ENCODE assay signal across 39 cellular contexts in the genomic region with DNA sequence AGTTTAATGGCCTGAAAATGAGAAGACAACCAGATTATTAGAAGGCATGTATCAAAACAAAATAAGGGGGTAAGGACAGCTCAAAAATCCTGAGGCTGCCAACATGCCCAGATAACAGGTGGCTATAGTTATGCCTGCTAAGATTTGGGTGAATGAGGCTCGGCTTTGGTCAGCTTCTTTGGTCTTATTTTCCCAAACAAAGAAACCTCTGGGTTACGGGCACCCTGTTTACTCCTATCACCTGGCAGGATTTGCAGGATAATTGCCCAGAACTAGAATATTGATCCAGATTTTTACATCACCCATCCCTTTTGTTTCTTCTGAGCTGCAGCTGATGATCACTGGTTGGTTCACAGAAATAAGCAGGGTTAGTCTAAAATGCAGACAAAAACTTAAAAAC.
"Had no signal": no experiment of that assay in that cellular context is flagged by ENCODE, and none has a peak within 500 bp of the region (broad histone marks: within the 10 kb centered on the region; RNA-seq: fewer than 3 reads in every experiment).

No MANE protein-coding gene starts in this region.

- H3K27me3 ChIP-seq: adrenal gland, ascending aorta, body of pancreas, brain microvascular endothelial cell, breast epithelium, cardiac muscle cell had no signal

- FAIRE-seq: astrocyte, bronchial epithelial cell had no signal

- H3K4me1 ChIP-seq: adrenal gland, ascending aorta, breast epithelium had no signal

- H3K9me3 ChIP-seq: body of pancreas had no signal

- H3K27ac ChIP-seq: adrenal gland, ascending aorta, brain microvascular endothelial cell, breast epithelium, cardiac muscle cell had no signal

- H3K4me3 ChIP-seq: adrenal gland, ascending aorta, body of pancreas, breast epithelium, cardiac muscle cell had no signal

- H3K4me1 Mint-ChIP-seq: brain; central memory CD8-positive, alpha-beta T cell had no signal

- H3K27me3 Mint-ChIP-seq: activated naive CD4-positive, alpha-beta T cell treated with anti-CD3 and anti-CD28 coated beads, Interleukin-2, amount 10 ng/mL, durations not matched to agents 7 days and 5 days; activated naive CD4-positive, alpha-beta T cell treated with anti-CD3 and anti-CD28 coated beads, Interleukin-2, amount 50 U/mL, for 24 hours; activated naive CD8-positive, alpha-beta T cell treated with anti-CD3 and anti-CD28 coated beads for 36 hours; activated naive CD8-positive, alpha-beta T cell treated with anti-CD3 and anti-CD28 coated beads, Interleukin-2, amount 10 ng/mL, durations not matched to agents 7 days and 5 days; activated T-cell treated with anti-CD3 and anti-CD28 coated beads, Interleukin-2, amount 50 U/mL, for 24 hours; activated T-helper 17 cell treated with anti-CD3 and anti-CD28 coated beads, Interleukin-2, amount 50 U/mL, for 72 hours; brain had no signal

- H3K4me3 Mint-ChIP-seq: activated naive CD4-positive, alpha-beta T cell treated with anti-CD3 and anti-CD28 coated beads for 36 hours; activated naive CD4-positive, alpha-beta T cell treated with anti-CD3 and anti-CD28 coated beads, Interleukin-2, amount 10 ng/mL, durations not matched to agents 7 days and 5 days; activated naive CD4-positive, alpha-beta T cell treated with anti-CD3 and anti-CD28 coated beads, Interleukin-2, amount 50 U/mL, for 24 hours; activated naive CD8-positive, alpha-beta T cell treated with anti-CD3 and anti-CD28 coated beads for 36 hours; activated naive CD8-positive, alpha-beta T cell treated with anti-CD3 and anti-CD28 coated beads, Interleukin-2, amount 10 ng/mL, durations not matched to agents 7 days and 5 days; activated T-cell treated with anti-CD3 and anti-CD28 coated beads, Interleukin-2, amount 50 U/mL, for 24 hours; activated T-cell treated with anti-CD3 and anti-CD28 coated beads, Interleukin-2, amount 50 U/mL, for 4 hours; activated T-cell treated with anti-CD3 and anti-CD28 coated beads, Interleukin-2, amount 50 U/mL, for 72 hours; activated T-helper 1 cell treated with anti-CD3 and anti-CD28 coated beads, Interleukin-12 subunit alpha, Interleukin-12 subunit beta, Interleukin-2, Interleukin-4 antibody, amounts not matched to agents 30 ng/mL and 10 ng/mL and 1 ng/mL, durations not matched to agents 14 hours and 24 hours and 36 hours; activated T-helper 17 cell treated with anti-CD3 and anti-CD28 coated beads, Interleukin-2, amount 50 U/mL, for 72 hours; brain; central memory CD8-positive, alpha-beta T cell had no signal

- H3K36me3 ChIP-seq: adrenal gland, ascending aorta, brain microvascular endothelial cell, breast epithelium, cardiac muscle cell had no signal

- H3K9me3 Mint-ChIP-seq: activated T-helper 17 cell treated with anti-CD3 and anti-CD28 coated beads, Interleukin-2, amount 50 U/mL, for 72 hours; central memory CD8-positive, alpha-beta T cell had no signal

- ATAC-seq: activated naive CD4-positive, alpha-beta T cell treated with anti-CD3 and anti-CD28 coated beads, Interleukin-2, amount 50 U/mL, for 72 hours; activated T-cell treated with anti-CD3 and anti-CD28 coated beads, Interleukin-2, amount 50 U/mL, for 4 hours; activated T-cell treated with anti-CD3 and anti-CD28 coated beads, Interleukin-2, amount 50 U/mL, for 72 hours; activated T-helper 17 cell treated with anti-CD3 and anti-CD28 coated beads, Interleukin-2, amount 50 U/mL, for 72 hours; body of pancreas had no signal

- H3K27ac Mint-ChIP-seq: activated naive CD4-positive, alpha-beta T cell treated with anti-CD3 and anti-CD28 coated beads, Interleukin-2, amount 10 ng/mL, durations not matched to agents 7 days and 5 days; activated naive CD4-positive, alpha-beta T cell treated with anti-CD3 and anti-CD28 coated beads, Interleukin-2, amount 50 U/mL, for 24 hours; activated naive CD8-positive, alpha-beta T cell treated with anti-CD3 and anti-CD28 coated beads, Interleukin-2, amount 10 ng/mL, durations not matched to agents 7 days and 5 days; activated T-cell treated with anti-CD3 and anti-CD28 coated beads, Interleukin-2, amount 50 U/mL, for 24 hours; activated T-cell treated with anti-CD3 and anti-CD28 coated beads, Interleukin-2, amount 50 U/mL, for 72 hours; activated T-helper 1 cell treated with anti-CD3 and anti-CD28 coated beads, Interleukin-12 subunit alpha, Interleukin-12 subunit beta, Interleukin-2, Interleukin-4 antibody, amounts not matched to agents 30 ng/mL and 10 ng/mL and 1 ng/mL, durations not matched to agents 14 hours and 24 hours and 36 hours; activated T-helper 17 cell treated with anti-CD3 and anti-CD28 coated beads, Interleukin-2, amount 50 U/mL, for 72 hours; activated T-helper 2 cell treated with anti-CD3 and anti-CD28 coated beads, Interferon-gamma antibody, Interleukin-2, Interleukin-4, amounts not matched to agents 10 μg/mL and 5 μg/mL and 100 μg/mL, durations not matched to agents 14 hours and 24 hours and 36 hours; brain had no signal

- DNase-seq: activated effector memory CD4-positive, alpha-beta T cell treated with anti-CD3 and anti-CD28 coated beads, Interleukin-2, amount 50 U/mL, for 16 hours; activated effector memory CD4-positive, alpha-beta T cell treated with Interleukin-2 at 50 U/mL for 16 hours; activated gamma-delta T cell; activated gamma-delta T cell treated with Interleukin-2 at 50 U/mL for 16 hours; activated naive CD4-positive, alpha-beta T cell; activated naive CD4-positive, alpha-beta T cell treated with anti-CD3 and anti-CD28 coated beads for 36 hours; activated naive CD4-positive, alpha-beta T cell treated with anti-CD3 and anti-CD28 coated beads, Interleukin-2, amount 10 ng/mL, durations not matched to agents 7 days and 5 days; activated naive CD4-positive, alpha-beta T cell treated with anti-CD3 and anti-CD28 coated beads, Interleukin-2, amount 50 U/mL, for 16 hours; activated naive CD4-positive, alpha-beta T cell treated with Interleukin-2 at 50 U/mL for 16 hours; activated naive CD8-positive, alpha-beta T cell treated with anti-CD3 and anti-CD28 coated beads for 36 hours; activated naive CD8-positive, alpha-beta T cell treated with anti-CD3 and anti-CD28 coated beads, Interleukin-2, amount 10 ng/mL, durations not matched to agents 7 days and 5 days; activated T-cell treated with anti-CD3 and anti-CD28 coated beads for 4 hours; activated T-cell treated with anti-CD3 and anti-CD28 coated beads, Interleukin-2, amount 50 U/mL, for 1 hour; activated T-cell treated with anti-CD3 and anti-CD28 coated beads, Interleukin-2, amount 50 U/mL, for 24 hours; activated T-cell treated with anti-CD3 and anti-CD28 coated beads, Interleukin-2, amount 50 U/mL, for 4 hours; activated T-cell treated with anti-CD3 and anti-CD28 coated beads, Interleukin-2, amount 50 U/mL, for 48 hours; activated T-cell treated with anti-CD3 and anti-CD28 coated beads, Interleukin-2, amount 50 U/mL, for 72 hours; adrenal gland; amniotic stem cell; amygdala; anterior cingulate cortex; aorta; body of pancreas; brain microvascular endothelial cell; caudate nucleus; central memory CD4-positive, alpha-beta T cell; cerebellar nuclear complex had no signal
